ENCODE assay signal across 12 cellular contexts in the genomic region with DNA sequence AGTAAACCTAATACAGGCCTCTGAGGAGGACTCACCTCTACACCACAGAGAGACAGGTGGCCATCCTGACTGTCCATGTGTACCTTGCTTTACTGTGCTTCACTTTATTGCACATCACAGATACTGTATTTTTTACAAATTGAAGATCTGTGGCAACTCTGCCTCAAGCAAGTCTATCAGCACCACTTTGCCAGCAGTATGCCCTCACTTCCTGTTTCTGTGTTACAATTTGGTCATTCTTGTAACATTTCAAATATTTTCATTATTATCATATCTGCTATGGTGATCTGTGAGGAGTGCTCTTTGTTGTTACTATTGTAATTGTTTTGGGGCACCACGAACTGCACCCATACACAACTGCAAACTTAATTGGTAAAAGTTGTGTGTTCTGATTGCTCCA.
DNase-seq lines count a peak whose midpoint lies in the region; ATAC-seq lines count a peak whose summit lies in the region.
"Had no signal": no experiment of that assay in that cellular context is flagged by ENCODE, and none has a peak within 500 bp of the region (broad histone marks: within the 10 kb centered on the region; RNA-seq: fewer than 3 reads in every experiment).

No MANE protein-coding gene starts in this region.

- H3K4me1 Mint-ChIP-seq in activated naive CD4-positive, alpha-beta T cell treated with anti-CD3 and anti-CD28 coated beads, Interleukin-2, amount 10 ng/mL, durations not matched to agents 7 days and 5 days: peaks cover 53% of the 10 kb centered on the region
- peaks cover 65 to 73% (median 66%) of the 10 kb centered on the region in 3 donors for H3K4me1 Mint-ChIP-seq in T-cell
- peaks cover 20 to 58% of the 10 kb centered on the region in 2 donors for H3K4me1 Mint-ChIP-seq in stimulated activated naive B cell treated with anti-CD40 and anti-IgM and Interleukin-4, amounts not matched to agents 10 μg/mL and 1 μg/mL and 100 μg/mL, for 72 hours

- H3K4me3 Mint-ChIP-seq in activated naive CD4-positive, alpha-beta T cell treated with anti-CD3 and anti-CD28 coated beads, Interleukin-2, amount 10 ng/mL, durations not matched to agents 7 days and 5 days: no peak overlapping the region
- peak overlapping the region in 1 of 3 donors; percentile 52 for H3K4me3 Mint-ChIP-seq in T-cell
- H3K4me3 Mint-ChIP-seq in stimulated activated naive B cell treated with anti-CD40 and anti-IgM and Interleukin-4, amounts not matched to agents 10 μg/mL and 1 μg/mL and 100 μg/mL, for 72 hours: peak overlapping the region in 1 of 2 donors; percentile 17

- H3K27me3 Mint-ChIP-seq in activated naive CD4-positive, alpha-beta T cell treated with anti-CD3 and anti-CD28 coated beads, Interleukin-2, amount 10 ng/mL, durations not matched to agents 7 days and 5 days: no peaks in the 10 kb centered on the region
- H3K27me3 Mint-ChIP-seq in T-cell: no peaks in the 10 kb centered on the region
- no peaks in the 10 kb centered on the region for H3K27me3 Mint-ChIP-seq in stimulated activated naive B cell treated with anti-CD40 and anti-IgM and Interleukin-4, amounts not matched to agents 10 μg/mL and 1 μg/mL and 100 μg/mL, for 72 hours

- POLR2A ChIA-PET in T-cell (lab: Charles Lee): interaction anchor here (1.0 kb wide), 2 partner anchors 84 to 140 kb away, joined by 3 read pairs; no protein-coding TSS in a partner anchor

- ATAC-seq in T-cell (replicated peaks in 1 of 4) (no peak), GM19395 (IDR thresholded peaks at IDR 0.05; ENCODE audit: unreplicated experiment) (no peak)
- ATAC-seq in stimulated activated naive B cell treated with anti-CD40 and anti-IgM and Interleukin-4, amounts not matched to agents 10 μg/mL and 1 μg/mL and 100 μg/mL, for 72 hours (replicated peaks): peak in 1 of 2 donors; percentile 25
- ATAC-seq: HCT116, left colon had no signal

- no peak for DNase-seq in activated naive CD4-positive, alpha-beta T cell treated with anti-CD3 and anti-CD28 coated beads, Interleukin-2, amount 10 ng/mL, durations not matched to agents 7 days and 5 days
- no peak for DNase-seq in activated naive CD4-positive, alpha-beta T cell (lab: John Stamatoyannopoulos, UW)
- DNase-seq in T-cell: no peak
- peak; percentile 29 for DNase-seq in fibroblast of gingiva (ENCODE audit: low read depth)
- DNase-seq in stimulated activated naive B cell treated with anti-CD40 and anti-IgM and Interleukin-4, amounts not matched to agents 10 μg/mL and 1 μg/mL and 100 μg/mL, for 72 hours: no peak
- no peak for DNase-seq in NCI-H187 treated with DMSO at 0.1 percent for 48 hours (lab: John Stamatoyannopoulos, UW)
- no peak for DNase-seq in activated T-cell treated with anti-CD3 and anti-CD28 coated beads, Interleukin-2, amount 50 U/mL, for 1 hour
- DNase-seq: left colon; NCI-H1930; stimulated activated CD4-positive, alpha-beta T cell treated with anti-CD3 and anti-CD28 coated beads, Interleukin-12 subunit alpha, Interleukin-12 subunit beta, amount 100 ng/mL, for 4 hours had no signal

- peaks cover 3% of the 10 kb centered on the region for H3K36me3 Mint-ChIP-seq in activated naive CD4-positive, alpha-beta T cell treated with anti-CD3 and anti-CD28 coated beads, Interleukin-2, amount 10 ng/mL, durations not matched to agents 7 days and 5 days
- H3K36me3 Mint-ChIP-seq in T-cell: peaks cover 15% of the 10 kb centered on the region
- peaks cover 15 to 17% of the 10 kb centered on the region in 2 donors for H3K36me3 Mint-ChIP-seq in stimulated activated naive B cell treated with anti-CD40 and anti-IgM and Interleukin-4, amounts not matched to agents 10 μg/mL and 1 μg/mL and 100 μg/mL, for 72 hours

- H3K27ac Mint-ChIP-seq in activated naive CD4-positive, alpha-beta T cell treated with anti-CD3 and anti-CD28 coated beads, Interleukin-2, amount 10 ng/mL, durations not matched to agents 7 days and 5 days: peak overlapping the region; percentile 71
- H3K27ac Mint-ChIP-seq in T-cell: peak overlapping the region; percentile 71 to 97
- peak overlapping the region; percentile 80 for H3K27ac Mint-ChIP-seq in stimulated activated naive B cell treated with anti-CD40 and anti-IgM and Interleukin-4, amounts not matched to agents 10 μg/mL and 1 μg/mL and 100 μg/mL, for 72 hours

- CTCF ChIA-PET in activated naive CD4-positive, alpha-beta T cell treated with anti-CD3 and anti-CD28 coated beads, Interleukin-2, amount 10 ng/mL, durations not matched to agents 7 days and 5 days (lab: Charles Lee): interaction anchor here (0.7 to 1.7 kb wide), 3 partner anchors 9 to 26 kb away, joined by 3 to 8 read pairs (median 3); no protein-coding TSS in a partner anchor
- CTCF ChIA-PET in T-cell (lab: Charles Lee): interaction anchor here (0.6 to 2.1 kb wide), 4 partner anchors 9 to 141 kb away, joined by 3 to 8 read pairs (median 4); no protein-coding TSS in a partner anchor

- H3K9me3 Mint-ChIP-seq in activated naive CD4-positive, alpha-beta T cell treated with anti-CD3 and anti-CD28 coated beads, Interleukin-2, amount 10 ng/mL, durations not matched to agents 7 days and 5 days: no peaks in the 10 kb centered on the region
- H3K9me3 Mint-ChIP-seq in T-cell: no peaks in the 10 kb centered on the region
- H3K9me3 Mint-ChIP-seq in stimulated activated naive B cell treated with anti-CD40 and anti-IgM and Interleukin-4, amounts not matched to agents 10 μg/mL and 1 μg/mL and 100 μg/mL, for 72 hours: peaks cover 0 to 4% of the 10 kb centered on the region in 2 donors
